1 cellular context compared by ENCODE assay signal in genomic region chr3:133477497-133477896, GRCh38.
TF ChIP-seq lines count a peak whose summit lies in the region.

No MANE protein-coding gene starts in this region.

TF ChIP-seq in WTC11, 78 proteins besides CTCF, POLR2A, EP300 and RAD21 (continued from another document):
- TF ChIP-seq ATF3 (CRISPR knock-in tag; conservative IDR thresholded peaks at IDR 0.05) = no peak
- no peak for TF ChIP-seq GTF2I (CRISPR knock-in tag; conservative IDR thresholded peaks at IDR 0.05)
